In the genomic region with DNA sequence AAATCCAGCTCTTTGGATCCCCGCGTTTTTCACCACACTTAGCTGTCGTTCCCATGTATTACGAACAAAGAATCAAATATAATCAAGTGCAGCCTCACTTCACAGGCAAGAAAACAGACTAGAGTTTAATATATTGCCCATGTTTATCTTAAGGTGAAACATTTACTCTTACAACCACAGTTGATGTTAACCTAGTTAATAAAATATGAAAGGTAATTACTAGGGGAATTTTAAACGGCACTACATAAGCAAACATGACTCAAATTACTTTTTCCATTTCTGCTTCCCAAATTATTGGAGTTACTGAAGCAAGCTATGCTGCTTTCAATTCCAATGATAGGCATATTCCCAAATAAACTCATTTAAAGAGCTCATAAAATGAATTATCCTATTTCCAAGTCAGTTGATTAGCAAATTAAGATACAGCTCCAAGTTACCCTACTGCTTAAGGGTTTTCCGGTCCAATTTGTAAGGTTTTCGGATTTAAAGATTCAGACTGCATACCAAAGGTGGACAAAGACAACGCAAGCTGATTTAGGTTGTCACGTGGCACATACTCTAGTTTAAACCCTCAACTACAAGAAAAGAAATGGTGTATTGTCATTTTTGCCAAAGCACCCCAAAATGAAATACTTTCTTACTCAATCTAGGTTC, we compare ENCODE assay signal across 11 cellular contexts. TPM values are rescaled to one million over a fixed set of nuclear protein-coding genes. Genes with fewer than 3 reads are reported as not detected.
DNase-seq lines count a peak whose midpoint lies in the region; ATAC-seq and TF ChIP-seq lines count a peak whose summit lies in the region.
"Had no signal": no experiment of that assay in that cellular context is flagged by ENCODE, and none has a peak within 500 bp of the region (broad histone marks: within the 10 kb centered on the region; RNA-seq: fewer than 3 reads in every experiment).

No MANE protein-coding gene starts in this region.

- H3K27me3 ChIP-seq in OCI-LY3 (ENCODE audit: low read depth, low read length) (no peaks in the 10 kb centered on the region), esophagus squamous epithelium (no peaks in the 10 kb centered on the region), psoas muscle (ENCODE audit: insufficient read depth in 3 of 3, low read length in 2 of 3) (no peaks in the 10 kb centered on the region)

- H2AFZ ChIP-seq in OCI-LY3 (ENCODE audit: low read depth, low read length) = no peak overlapping the region

- 79% methylated on average over 9 of the region's 9 CpGs for WGBS in esophagus squamous epithelium, 2 donors
- WGBS in psoas muscle, 3 donors = 80 to 86% (median 84%) methylated on average over 9 of the region's 9 CpGs

- H3K4me3 ChIP-seq in OCI-LY3 (ENCODE audit: low read length) (peak overlapping the region; percentile 11; the same call in 1 of the 2 replicates), esophagus squamous epithelium (no peak overlapping the region), psoas muscle (no peak overlapping the region)

- no peak overlapping the region for H3K9ac ChIP-seq in OCI-LY3 (ENCODE audit: low read length)

- H3K4me1 ChIP-seq in OCI-LY3 (ENCODE audit: low read length) = peaks cover 63% of the 10 kb centered on the region
- peaks cover 7 to 72% (median 8%) of the 10 kb centered on the region in 3 donors for H3K4me1 ChIP-seq in esophagus squamous epithelium
- H3K4me1 ChIP-seq in psoas muscle = peaks cover 46% of the 10 kb centered on the region

- peaks cover 47% of the 10 kb centered on the region for H4K20me1 ChIP-seq in OCI-LY3 (ENCODE audit: insufficient read depth, low read length)

- peak; percentile 76 for DNase-seq in Caki2 (ENCODE audit: low read depth)
- DNase-seq in esophagus squamous epithelium (lab: John Stamatoyannopoulos, UW) = no peak
- no peak for DNase-seq in psoas muscle
- no peak for DNase-seq in retina
- DNase-seq: cortex of kidney, NCI-H1417 treated with DMSO at 0.1 percent for 48 hours, NCI-H446 treated with DMSO at 0.1 percent for 48 hours had no signal

- peaks cover 97% of the 10 kb centered on the region for H3K79me2 ChIP-seq in OCI-LY3 (ENCODE audit: low read length)

- peak overlapping the region; percentile 54 for H3K27ac ChIP-seq in OCI-LY3 (ENCODE audit: low read length)
- peak overlapping the region in 3 of 4 donors; percentile 31 to 54 (median 38) for H3K27ac ChIP-seq in esophagus squamous epithelium
- peak overlapping the region; percentile 28 for H3K27ac ChIP-seq in psoas muscle

- H3K36me3 ChIP-seq in OCI-LY3 (replicated peaks; ENCODE audit: low read depth, low read length) = peaks cover 77% of the 10 kb centered on the region
- peaks cover under 1 to 78% (median 15%) of the 10 kb centered on the region in 3 donors for H3K36me3 ChIP-seq in esophagus squamous epithelium
- H3K36me3 ChIP-seq in psoas muscle (ENCODE audit: insufficient read depth in 1 of 2, low read depth in 1 of 2) = peaks cover 10 to 75% of the 10 kb centered on the region in 2 donors

- in situ Hi-C loops in Caki2 (cut with HindIII; ENCODE audit: low pct_unique_long_range_greater_than_20kb, low sequenced_read_pairs) = no loop called here

- ATAC-seq in psoas muscle = no peak
- ATAC-seq in HG02571 (IDR thresholded peaks at IDR 0.05; ENCODE audit: unreplicated experiment) = no peak
- no peak for ATAC-seq in HG03469 (IDR thresholded peaks at IDR 0.05; ENCODE audit: unreplicated experiment)
- no peak for ATAC-seq in HG02798 (IDR thresholded peaks at IDR 0.05; ENCODE audit: poor library complexity, unreplicated experiment)

- H3K9me3 ChIP-seq in OCI-LY3 (ENCODE audit: insufficient read depth, low read length) (no peaks in the 10 kb centered on the region), esophagus squamous epithelium (no peaks in the 10 kb centered on the region), psoas muscle (no peaks in the 10 kb centered on the region)

- no peak for TF ChIP-seq CTCF in OCI-LY3 (IDR thresholded peaks at IDR 0.05; ENCODE audit: low read depth, low read length)
- TF ChIP-seq CTCF in esophagus squamous epithelium (IDR thresholded peaks at IDR 0.05) = no peak
- no peak for TF ChIP-seq CTCF in psoas muscle (IDR thresholded peaks at IDR 0.05)

- intact Hi-C loops in esophagus squamous epithelium (cut with DNase I) = no loop called here
- intact Hi-C loops in psoas muscle (cut with DNase I) = no loop called here

- TF ChIP-seq POLR2A in esophagus squamous epithelium (IDR thresholded peaks at IDR 0.05) = no peak

- H3K4me2 ChIP-seq in OCI-LY3 (ENCODE audit: low read length) = peak overlapping the region; percentile 39

RNA-seq across cellular contexts. Expression of a gene that starts 5.9 kb away (rescaled TPM):
- total RNA-seq in Caki2 (2014; rRNA removed; shearing (Covaris generic); ENCODE audit: low replicate concordance) = 50.2 and 102 TPM in 2 replicates
- total RNA-seq in esophagus squamous epithelium = 10 to 100 TPM; 19.2 to 48.4 (median 37.0) TPM
- 10 to 100 TPM; 22.6 to 35.8 (median 33.4) TPM for total RNA-seq in psoas muscle
- 10 to 100 TPM; 53.3 to 76.8 (median 53.5) TPM for polyA plus RNA-seq in psoas muscle

RNA-seq across cellular contexts. Expression of a gene that starts 22.9 kb away (rescaled TPM):
- total RNA-seq in Caki2 (2014; rRNA removed; shearing (Covaris generic); ENCODE audit: low replicate concordance) = 121 and 148 TPM in 2 replicates
- 100 to 1,000 TPM; 176 to 308 (median 257) TPM for total RNA-seq in esophagus squamous epithelium
- total RNA-seq in psoas muscle = 100 to 1,000 TPM; 163 to 262 (median 202) TPM
- 100 to 1,000 TPM; 110 to 186 (median 139) TPM for polyA plus RNA-seq in psoas muscle
